In the genomic region with DNA sequence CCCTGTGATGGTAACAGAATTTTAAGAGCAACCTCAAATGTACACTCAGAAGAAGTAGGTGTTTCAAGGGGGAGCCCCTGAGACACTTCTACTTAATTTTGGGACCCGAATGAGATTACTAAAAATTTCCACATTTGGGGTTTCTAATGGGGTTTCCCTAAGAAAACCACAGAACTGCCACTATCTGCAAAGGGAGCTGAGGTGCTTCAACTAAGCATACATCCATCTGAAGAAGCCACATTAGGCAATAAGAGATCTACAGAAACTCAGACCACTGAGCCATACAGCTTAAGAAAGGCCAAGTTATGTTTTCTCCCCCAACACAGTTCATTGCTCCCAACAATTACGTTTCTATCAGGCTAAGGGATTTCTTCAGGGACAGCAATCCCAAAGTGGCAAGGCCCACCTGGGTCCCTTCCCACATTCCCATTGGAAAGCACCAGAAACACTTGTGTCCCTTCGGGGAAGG, we compare ENCODE assay signal across 8 cellular contexts. TPM values are rescaled to one million over a fixed set of nuclear protein-coding genes. Genes with fewer than 3 reads are reported as not detected.
A peak's percentile ranks its signal among the peaks of the same experiment; 100 is the strongest.
DNase-seq lines count a peak whose midpoint lies in the region; ATAC-seq and TF ChIP-seq lines count a peak whose summit lies in the region.

No MANE protein-coding gene starts in this region.

- peaks cover 68% of the 10 kb centered on the region for H3K4me1 ChIP-seq in Caco-2
- peaks cover 68% of the 10 kb centered on the region for H3K4me1 ChIP-seq in RWPE2 (ENCODE audit: insufficient read depth, poor library complexity, severe bottlenecking)
- peaks cover 47% of the 10 kb centered on the region for H3K4me1 ChIP-seq in foreskin keratinocyte
- peaks cover 73 to 80% of the 10 kb centered on the region in 2 donors for H3K4me1 ChIP-seq in thyroid gland

- WGBS in thyroid gland, 2 donors, result 70 to 79% methylated on average over 3 of the region's 3 CpGs

- POLR2A ChIA-PET in Caco-2 (lab: Charles Lee), result interaction anchor here (0.9 to 6.4 kb wide), 5 partner anchors 9 to 56 kb away, joined by 4 to 178 read pairs (median 7); no protein-coding TSS in a partner anchor

- intact Hi-C loops in Caco-2 (cut with micrococcal nuclease; ENCODE audit: unreplicated experiment) (no loop called here), thyroid gland (cut with DNase I) (no loop called here)

- no peak overlapping the region; the same call in 1 of the 2 replicates for H3K4me3 ChIP-seq in Caco-2 (ENCODE audit: low read depth, low read length)
- no peak overlapping the region for H3K4me3 ChIP-seq in RWPE2 (ENCODE audit: severe bottlenecking)
- peak overlapping the region in 1 of 3 donors; percentile 8 for H3K4me3 ChIP-seq in thyroid gland (replicated peaks in 1 of 3)

- peaks cover 100% of the 10 kb centered on the region for H3K36me3 Mint-ChIP-seq in Caco-2 (ENCODE audit: insufficient read depth, unreplicated experiment)

- H3K9me3 Mint-ChIP-seq in Caco-2 (ENCODE audit: unreplicated experiment), result no peaks in the 10 kb centered on the region

- no TSS peak for BruUV-seq in Caco-2 (replicated peaks; lab: Mats Ljungman, UMichigan)

- CTCF ChIA-PET in Caco-2 (lab: Charles Lee), result interaction anchor here (1.1 kb wide), 1 partner anchor 56 kb away, joined by 4 read pairs; no protein-coding TSS in a partner anchor

- no peaks in the 10 kb centered on the region for H3K9me3 ChIP-seq in Caco-2
- no peaks in the 10 kb centered on the region for H3K9me3 ChIP-seq in RWPE2 (ENCODE audit: severe bottlenecking)
- H3K9me3 ChIP-seq in thyroid gland, result no peaks in the 10 kb centered on the region

- peak overlapping the region; percentile 96 for H3K4me3 Mint-ChIP-seq in Caco-2 (ENCODE audit: unreplicated experiment)

- ATAC-seq in GM21447 (IDR thresholded peaks at IDR 0.05; ENCODE audit: unreplicated experiment) (peak; percentile 51), RWPE2 (ENCODE audit: low read depth) (no peak), foreskin keratinocyte (no peak)

- peak overlapping the region; percentile 97 for H3K27ac Mint-ChIP-seq in Caco-2 (ENCODE audit: unreplicated experiment)

- H3K36me3 ChIP-seq in Caco-2 (ENCODE audit: control insufficient read depth, insufficient read depth, low read length) (peaks cover 26% of the 10 kb centered on the region), RWPE2 (ENCODE audit: low read depth) (peaks cover 93% of the 10 kb centered on the region), thyroid gland (peaks cover 0 to 9% of the 10 kb centered on the region in 2 donors)

- H3K27me3 Mint-ChIP-seq in Caco-2 (ENCODE audit: insufficient read depth, unreplicated experiment), result no peaks in the 10 kb centered on the region

- TF ChIP-seq CTCF in Caco-2 (IDR thresholded peaks at IDR 0.05; ENCODE audit: insufficient read depth in 1 of 2, low read depth in 1 of 2, low read length in 1 of 2, severe bottlenecking in 1 of 2, unreplicated experiment in 1 of 2) (no peak), RWPE2 (IDR thresholded peaks at IDR 0.05; ENCODE audit: poor library complexity, severe bottlenecking) (no peak), foreskin keratinocyte (conservative IDR thresholded peaks at IDR 0.05) (no peak), thyroid gland (IDR thresholded peaks at IDR 0.05) (no peak)

- peaks cover 60% of the 10 kb centered on the region for H3K4me1 Mint-ChIP-seq in Caco-2 (ENCODE audit: low read depth, unreplicated experiment)

- H3K27me3 ChIP-seq in Caco-2 (replicated peaks; ENCODE audit: control insufficient read depth, insufficient read depth, low read length) (no peaks in the 10 kb centered on the region), RWPE2 (ENCODE audit: insufficient read depth, poor library complexity, severe bottlenecking) (no peaks in the 10 kb centered on the region), foreskin keratinocyte (no peaks in the 10 kb centered on the region), thyroid gland (no peaks in the 10 kb centered on the region)

- H3K27ac ChIP-seq in RWPE2 (ENCODE audit: poor library complexity, severe bottlenecking) (peak overlapping the region; percentile 99), foreskin keratinocyte (peak overlapping the region; percentile 57), thyroid gland (peak overlapping the region; percentile 16 to 99 (median 98))

- no peak for TF ChIP-seq POLR2A in thyroid gland (IDR thresholded peaks at IDR 0.05)

- no peak for DNase-seq in Caco-2
- DNase-seq in RWPE2 (ENCODE audit: low spot score), result no peak
- DNase-seq in foreskin keratinocyte, result no peak
- DNase-seq in thyroid gland, result no peak
- DNase-seq in GF-D8 (lab: John Stamatoyannopoulos, UW), result no peak
- DNase-seq in NOMO-1 (lab: John Stamatoyannopoulos, UW; ENCODE audit: unreplicated experiment in 2 of 2), result no peak
- no peak for DNase-seq in stimulated activated naive CD4-positive, alpha-beta T cell (lab: John Stamatoyannopoulos, UW)

RNA-seq across cellular contexts. Expression of gene BCL2L1, which starts 5.2 kb away (rescaled TPM):
- total RNA-seq in Caco-2 (2022) (444 and 469 TPM in 2 replicates), foreskin keratinocyte (114 and 136 TPM in 2 replicates), thyroid gland (100 to 1,000 TPM; 110 to 154 (median 125) TPM)
- polyA plus RNA-seq in foreskin keratinocyte, result 106 and 115 TPM in 2 replicates

RNA-seq across cellular contexts. Expression of gene TPX2, which starts 21.6 kb away (rescaled TPM):
- 221 and 237 TPM in 2 replicates for total RNA-seq in Caco-2 (2022)
- total RNA-seq in foreskin keratinocyte, result 106 and 126 TPM in 2 replicates
- 47.2 and 65.4 TPM in 2 replicates for polyA plus RNA-seq in foreskin keratinocyte
- 1 to 10 TPM in 2 of 4 donors, under 1 TPM in 2; 0.39 to 2.0 (median 0.82) TPM for total RNA-seq in thyroid gland

Comparison
In these comparisons a context has a peak if more than half of its experiments do, and no peak if none do; other contexts are left out.
1. RNA of gene TPX2, which starts 21.6 kb away (total RNA-seq): 221 to 237 TPM in Caco-2 and 106 to 126 TPM in foreskin keratinocyte; 0.39 to 2.0 TPM in thyroid gland; every median in the first group is over 10 times any median in the second.
2. Peak in every context shown above with its lines, with median percentiles within 50 percentile points of each other: H3K27ac ChIP-seq.